In the genomic region with DNA sequence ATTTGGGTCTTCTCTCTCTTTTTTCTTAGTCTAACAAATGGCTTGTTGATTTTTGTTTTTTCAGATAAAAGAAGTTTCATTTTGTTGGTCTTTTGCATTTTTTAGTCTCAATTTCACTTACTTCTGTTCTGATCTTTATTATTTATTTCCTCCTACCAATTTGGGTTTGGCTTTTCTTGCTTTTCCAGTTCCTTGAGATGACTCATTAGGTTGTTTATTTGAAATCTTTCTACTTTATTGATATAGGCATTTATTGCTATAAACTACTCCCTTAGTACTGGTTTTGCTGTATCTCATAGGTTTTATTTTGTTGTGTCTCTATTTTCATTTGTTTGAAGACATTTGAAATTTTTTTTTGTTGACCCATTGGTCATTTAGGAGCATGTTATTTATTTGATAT, we compare ENCODE assay signal across 1 cellular context.
TF ChIP-seq lines count a peak whose summit lies in the region.

No MANE protein-coding gene starts in this region.

TF ChIP-seq in HepG2, 621 proteins besides CTCF, POLR2A, EP300 and RAD21 (continued from another document):
- TF ChIP-seq FOXJ3 (CRISPR knock-in tag; IDR thresholded peaks at IDR 0.05; ENCODE audit: borderline replicate concordance) = no peak
- TF ChIP-seq ZNF121 (CRISPR knock-in tag; IDR thresholded peaks at IDR 0.05) = no peak
- TF ChIP-seq, protein P1, sequence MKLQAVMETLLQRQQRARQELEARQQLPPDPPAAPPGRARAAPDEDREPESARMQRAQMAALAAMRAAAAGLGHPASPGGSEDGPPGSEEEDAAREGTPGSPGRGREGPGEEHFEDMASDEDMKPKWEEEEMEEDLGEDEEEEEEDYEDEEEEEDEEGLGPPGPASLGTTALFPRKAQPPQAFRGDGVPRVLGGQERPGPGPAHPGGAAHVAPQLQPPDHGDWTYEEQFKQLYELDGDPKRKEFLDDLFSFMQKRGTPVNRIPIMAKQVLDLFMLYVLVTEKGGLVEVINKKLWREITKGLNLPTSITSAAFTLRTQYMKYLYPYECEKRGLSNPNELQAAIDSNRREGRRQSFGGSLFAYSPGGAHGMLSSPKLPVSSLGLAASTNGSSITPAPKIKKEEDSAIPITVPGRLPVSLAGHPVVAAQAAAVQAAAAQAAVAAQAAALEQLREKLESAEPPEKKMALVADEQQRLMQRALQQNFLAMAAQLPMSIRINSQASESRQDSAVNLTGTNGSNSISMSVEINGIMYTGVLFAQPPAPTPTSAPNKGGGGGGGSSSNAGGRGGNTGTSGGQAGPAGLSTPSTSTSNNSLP (IDR thresholded peaks at IDR 0.05; ENCODE audit: low read depth, low read length) = no peak
- TF ChIP-seq ZNF816 (CRISPR knock-in tag; IDR thresholded peaks at IDR 0.05; ENCODE audit: borderline replicate concordance) = no peak
- no peak for TF ChIP-seq RORA (CRISPR knock-in tag; IDR thresholded peaks at IDR 0.05)
- no peak for TF ChIP-seq HNRNPUL1 (IDR thresholded peaks at IDR 0.05; ENCODE audit: low read depth, low read length)
